16 cellular contexts compared by ENCODE assay signal in the genomic region with DNA sequence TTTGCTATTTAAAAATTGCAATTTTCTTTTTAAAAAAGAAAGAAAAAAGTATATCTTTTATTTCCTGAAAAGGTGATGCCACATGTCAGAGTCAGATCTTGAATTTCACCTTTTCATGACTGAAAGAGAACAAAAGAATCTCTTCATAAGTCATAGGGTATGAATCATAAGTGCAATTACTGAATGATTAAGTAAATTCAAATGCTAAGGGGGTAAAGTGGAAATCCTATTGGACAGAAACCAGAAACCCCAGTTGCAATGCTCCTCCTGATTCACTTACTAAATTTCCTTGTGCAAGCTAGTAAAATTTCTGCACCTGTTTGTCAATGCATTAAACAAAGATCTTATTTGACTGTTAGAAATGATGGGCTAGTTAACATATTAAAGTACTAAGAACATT. TPM values are rescaled to one million over a fixed set of nuclear protein-coding genes. Genes with fewer than 3 reads are reported as not detected.
DNase-seq lines count a peak whose midpoint lies in the region; ATAC-seq and FAIRE-seq lines count a peak whose summit lies in the region.
"Had no signal": no experiment of that assay in that cellular context is flagged by ENCODE, and none has a peak within 500 bp of the region (broad histone marks: within the 10 kb centered on the region; RNA-seq: fewer than 3 reads in every experiment).

No MANE protein-coding gene starts in this region.

- peak; percentile 42 to 50 for ATAC-seq in activated CD4-positive, CD25-positive, alpha-beta regulatory T cell treated with anti-CD3 and anti-CD28 coated beads, Interleukin-2, amount 50 U/mL, for 24 hours
- peak; percentile 8 for ATAC-seq in HG02588 (IDR thresholded peaks at IDR 0.05; ENCODE audit: unreplicated experiment)
- no peak for ATAC-seq in activated CD8-positive, alpha-beta memory T cell treated with anti-CD3 and anti-CD28 coated beads, Interleukin-2, amount 10 ng/mL, durations not matched to agents 7 days and 5 days
- no peak for ATAC-seq in GM18909 (IDR thresholded peaks at IDR 0.05; ENCODE audit: poor library complexity, unreplicated experiment)

- no peak overlapping the region for H3K27ac Mint-ChIP-seq in activated CD8-positive, alpha-beta memory T cell treated with anti-CD3 and anti-CD28 coated beads, Interleukin-2, amount 10 ng/mL, durations not matched to agents 7 days and 5 days
- H3K27ac Mint-ChIP-seq: activated CD4-positive, alpha-beta memory T cell treated with anti-CD3 and anti-CD28 coated beads, Interleukin-2, amount 10 ng/mL, durations not matched to agents 7 days and 5 days; neural progenitor cell; T-helper 1 cell treated with Interleukin-12 subunit alpha and Interleukin-12 subunit beta and Interleukin-4 antibody, amounts not matched to agents 30 μg/mL and 1 μg/mL, for 36 hours had no signal

- DNase-seq in activated CD4-positive, CD25-positive, alpha-beta regulatory T cell (lab: John Stamatoyannopoulos, UW) = no peak
- DNase-seq in RCC 7860 (ENCODE audit: low spot score) (no peak), kidney tubule cell (ENCODE audit: low spot score) (peak; percentile 72), islet precursor cell (no peak)
- no peak for DNase-seq in activated CD8-positive, alpha-beta memory T cell treated with anti-CD3 and anti-CD28 coated beads, Interleukin-2, amount 10 ng/mL, durations not matched to agents 7 days and 5 days
- DNase-seq: ACHN; activated CD4-positive, alpha-beta memory T cell treated with anti-CD3 and anti-CD28 coated beads, Interleukin-2, amount 10 ng/mL, durations not matched to agents 7 days and 5 days; DMS153; NCI-H187 treated with DMSO at 0.1 percent for 48 hours; upper lobe of left lung had no signal

- CTCF ChIA-PET in activated CD8-positive, alpha-beta memory T cell treated with anti-CD3 and anti-CD28 coated beads, Interleukin-2, amount 10 ng/mL, durations not matched to agents 7 days and 5 days (lab: Charles Lee) = no interaction called here

- no peaks in the 10 kb centered on the region for H3K36me3 Mint-ChIP-seq in activated CD8-positive, alpha-beta memory T cell treated with anti-CD3 and anti-CD28 coated beads, Interleukin-2, amount 10 ng/mL, durations not matched to agents 7 days and 5 days
- H3K36me3 Mint-ChIP-seq: neural progenitor cell had no signal

- peak; percentile 24 for FAIRE-seq in RCC 7860 (lab: Jason Lieb, UNC)

- peaks cover 9% of the 10 kb centered on the region for H3K27me3 Mint-ChIP-seq in activated CD8-positive, alpha-beta memory T cell treated with anti-CD3 and anti-CD28 coated beads, Interleukin-2, amount 10 ng/mL, durations not matched to agents 7 days and 5 days

- no peaks in the 10 kb centered on the region for H3K9me3 Mint-ChIP-seq in activated CD8-positive, alpha-beta memory T cell treated with anti-CD3 and anti-CD28 coated beads, Interleukin-2, amount 10 ng/mL, durations not matched to agents 7 days and 5 days (ENCODE audit: low read depth)
- H3K9me3 Mint-ChIP-seq: activated CD4-positive, alpha-beta memory T cell treated with anti-CD3 and anti-CD28 coated beads, Interleukin-2, amount 10 ng/mL, durations not matched to agents 7 days and 5 days; neural progenitor cell; T-helper 1 cell treated with Interleukin-12 subunit alpha and Interleukin-12 subunit beta and Interleukin-4 antibody, amounts not matched to agents 30 μg/mL and 1 μg/mL, for 36 hours had no signal

- H3K4me1 Mint-ChIP-seq in activated CD8-positive, alpha-beta memory T cell treated with anti-CD3 and anti-CD28 coated beads, Interleukin-2, amount 10 ng/mL, durations not matched to agents 7 days and 5 days = peaks cover 8% of the 10 kb centered on the region
- H3K4me1 Mint-ChIP-seq: neural progenitor cell had no signal

- H3K4me3 Mint-ChIP-seq in activated CD8-positive, alpha-beta memory T cell treated with anti-CD3 and anti-CD28 coated beads, Interleukin-2, amount 10 ng/mL, durations not matched to agents 7 days and 5 days = no peak overlapping the region
- H3K4me3 Mint-ChIP-seq: activated CD4-positive, alpha-beta memory T cell treated with anti-CD3 and anti-CD28 coated beads, Interleukin-2, amount 10 ng/mL, durations not matched to agents 7 days and 5 days; neural progenitor cell; T-helper 1 cell treated with Interleukin-12 subunit alpha and Interleukin-12 subunit beta and Interleukin-4 antibody, amounts not matched to agents 30 μg/mL and 1 μg/mL, for 36 hours had no signal

RNA-seq across cellular contexts. Expression of a gene that starts 8.2 kb away (rescaled TPM):
- 1 to 10 TPM in 1 of 2 experiments, under 1 TPM in 1; 0.55 to 1.9 TPM for total RNA-seq in activated CD8-positive, alpha-beta memory T cell treated with anti-CD3 and anti-CD28 coated beads, Interleukin-2, amount 10 ng/mL, durations not matched to agents 7 days and 5 days

RNA-seq across cellular contexts. Expression of a gene that starts 27.1 kb away (rescaled TPM):
- total RNA-seq in activated CD8-positive, alpha-beta memory T cell treated with anti-CD3 and anti-CD28 coated beads, Interleukin-2, amount 10 ng/mL, durations not matched to agents 7 days and 5 days = under 1 TPM in 1 of 2 experiments, not detected in 1; 0.47 TPM
- total RNA-seq: activated CD4-positive, alpha-beta memory T cell treated with anti-CD3 and anti-CD28 coated beads, Interleukin-2, amount 10 ng/mL, durations not matched to agents 7 days and 5 days; lower leg skin had no signal

Comparison
In these comparisons a context has a peak if more than half of its experiments do, and no peak if none do; other contexts are left out.
1. ATAC-seq: peak in activated CD4-positive, CD25-positive, alpha-beta regulatory T cell treated with anti-CD3 and anti-CD28 coated beads, Interleukin-2, amount 50 U/mL, for 24 hours (2 of 2) and HG02588 (single experiment); none in activated CD8-positive, alpha-beta memory T cell treated with anti-CD3 and anti-CD28 coated beads, Interleukin-2, amount 10 ng/mL, durations not matched to agents 7 days and 5 days (single experiment) and GM18909 (single experiment).